Comparison of ENCODE assay signal across 1 cellular context in the genomic region with DNA sequence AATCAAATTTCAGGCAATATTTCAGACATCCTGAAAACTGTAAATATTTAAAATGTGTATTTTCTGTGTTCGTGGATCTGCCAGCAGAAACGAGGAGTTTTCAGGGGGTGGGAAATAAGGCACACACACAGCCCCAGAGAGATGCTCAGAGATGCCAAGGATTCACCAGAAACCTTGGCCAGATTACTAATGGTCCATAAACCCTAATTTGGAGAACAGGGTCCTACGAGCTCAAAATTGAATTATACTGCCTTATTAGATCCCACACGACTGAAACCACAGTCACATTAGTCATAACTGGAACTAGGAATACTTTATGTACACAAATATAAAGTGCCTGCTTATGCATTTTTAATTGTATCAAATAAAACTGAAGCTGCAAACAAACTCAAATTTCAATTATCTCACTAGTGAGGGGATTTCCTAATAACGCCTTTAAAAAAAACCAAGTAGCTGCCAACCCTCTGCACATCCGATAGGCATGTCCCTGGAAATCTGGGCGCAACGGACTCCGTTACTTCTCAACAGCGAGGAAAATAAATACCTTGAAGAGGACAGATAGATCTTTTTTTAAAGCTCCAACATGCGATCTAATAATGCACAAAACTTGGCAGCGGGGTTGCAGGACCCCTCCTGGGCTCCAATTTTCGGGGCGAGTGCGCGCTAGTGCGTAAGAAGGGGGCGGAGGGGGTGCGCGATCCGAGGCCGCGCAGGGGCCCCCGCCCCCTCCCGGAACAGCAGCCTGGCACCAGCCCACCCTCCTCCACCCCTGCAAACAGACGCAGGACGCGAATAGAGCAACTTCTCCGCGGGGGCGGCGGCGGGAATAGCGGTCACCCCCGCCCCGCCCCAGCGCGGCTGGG.
TF ChIP-seq lines count a peak whose summit lies in the region.

No MANE protein-coding gene starts in this region.

TF ChIP-seq in K562, 482 proteins besides CTCF, POLR2A, EP300 and RAD21 (continued from another document):
- TF ChIP-seq, protein P1, sequence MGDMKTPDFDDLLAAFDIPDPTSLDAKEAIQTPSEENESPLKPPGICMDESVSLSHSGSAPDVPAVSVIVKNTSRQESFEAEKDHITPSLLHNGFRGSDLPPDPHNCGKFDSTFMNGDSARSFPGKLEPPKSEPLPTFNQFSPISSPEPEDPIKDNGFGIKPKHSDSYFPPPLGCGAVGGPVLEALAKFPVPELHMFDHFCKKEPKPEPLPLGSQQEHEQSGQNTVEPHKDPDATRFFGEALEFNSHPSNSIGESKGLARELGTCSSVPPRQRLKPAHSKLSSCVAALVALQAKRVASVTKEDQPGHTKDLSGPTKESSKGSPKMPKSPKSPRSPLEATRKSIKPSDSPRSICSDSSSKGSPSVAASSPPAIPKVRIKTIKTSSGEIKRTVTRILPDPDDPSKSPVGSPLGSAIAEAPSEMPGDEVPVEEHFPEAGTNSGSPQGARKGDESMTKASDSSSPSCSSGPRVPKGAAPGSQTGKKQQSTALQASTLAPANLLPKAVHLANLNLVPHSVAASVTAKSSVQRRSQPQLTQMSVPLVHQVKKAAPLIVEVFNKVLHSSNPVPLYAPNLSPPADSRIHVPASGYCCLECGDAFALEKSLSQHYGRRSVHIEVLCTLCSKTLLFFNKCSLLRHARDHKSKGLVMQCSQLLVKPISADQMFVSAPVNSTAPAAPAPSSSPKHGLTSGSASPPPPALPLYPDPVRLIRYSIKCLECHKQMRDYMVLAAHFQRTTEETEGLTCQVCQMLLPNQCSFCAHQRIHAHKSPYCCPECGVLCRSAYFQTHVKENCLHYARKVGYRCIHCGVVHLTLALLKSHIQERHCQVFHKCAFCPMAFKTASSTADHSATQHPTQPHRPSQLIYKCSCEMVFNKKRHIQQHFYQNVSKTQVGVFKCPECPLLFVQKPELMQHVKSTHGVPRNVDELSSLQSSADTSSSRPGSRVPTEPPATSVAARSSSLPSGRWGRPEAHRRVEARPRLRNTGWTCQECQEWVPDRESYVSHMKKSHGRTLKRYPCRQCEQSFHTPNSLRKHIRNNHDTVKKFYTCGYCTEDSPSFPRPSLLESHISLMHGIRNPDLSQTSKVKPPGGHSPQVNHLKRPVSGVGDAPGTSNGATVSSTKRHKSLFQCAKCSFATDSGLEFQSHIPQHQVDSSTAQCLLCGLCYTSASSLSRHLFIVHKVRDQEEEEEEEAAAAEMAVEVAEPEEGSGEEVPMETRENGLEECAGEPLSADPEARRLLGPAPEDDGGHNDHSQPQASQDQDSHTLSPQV (IDR thresholded peaks at IDR 0.05): no peak
- peak; percentile 60 to 62 for TF ChIP-seq NRF1 (conservative IDR thresholded peaks at IDR 0.05 in 1 of 2, IDR thresholded peaks at IDR 0.05 in 1 of 2)
- TF ChIP-seq TARDBP (IDR thresholded peaks at IDR 0.05): no peak
- no peak for TF ChIP-seq ZNF140 (CRISPR knock-in tag; IDR thresholded peaks at IDR 0.05)
- no peak for TF ChIP-seq CHD4 (IDR thresholded peaks at IDR 0.05; ENCODE audit: insufficient read depth, insufficient replicate concordance, low read depth, low read length, poor library complexity, severe bottlenecking)
- TF ChIP-seq CREM (IDR thresholded peaks at IDR 0.05; ENCODE audit: low read depth): peak; percentile 32; the same call in 1 of the 2 replicates
- TF ChIP-seq CTCFL (IDR thresholded peaks at IDR 0.05; ENCODE audit: borderline replicate concordance, insufficient read depth, low read depth, low read length, poor library complexity, severe bottlenecking): no peak
- TF ChIP-seq DMBX1 (CRISPR knock-in tag; IDR thresholded peaks at IDR 0.05; ENCODE audit: borderline replicate concordance): no peak
- peak; percentile 23 for TF ChIP-seq HNRNPLL (IDR thresholded peaks at IDR 0.05; ENCODE audit: low read depth, low read length, poor library complexity, severe bottlenecking)
- TF ChIP-seq ZNF589 (CRISPR knock-in tag; IDR thresholded peaks at IDR 0.05; ENCODE audit: low read depth): no peak
- TF ChIP-seq GMEB1 (CRISPR knock-in tag; IDR thresholded peaks at IDR 0.05): peak; percentile 53; the same call in 1 of the 2 replicates
- peak; percentile 47 for TF ChIP-seq TAF1 (IDR thresholded peaks at IDR 0.05; ENCODE audit: control insufficient read depth, extremely low read depth, insufficient read depth, low read length, severe bottlenecking)
- peak; percentile 87 for TF ChIP-seq EGR1 (conservative IDR thresholded peaks at IDR 0.05)
- TF ChIP-seq KLF13 (tag; IDR thresholded peaks at IDR 0.05; ENCODE audit: borderline replicate concordance, low read depth): peak; percentile 40; the same call in 1 of the 2 replicates
- TF ChIP-seq VEZF1 (CRISPR knock-in tag; IDR thresholded peaks at IDR 0.05): peak; percentile 80
- TF ChIP-seq, protein P2, sequence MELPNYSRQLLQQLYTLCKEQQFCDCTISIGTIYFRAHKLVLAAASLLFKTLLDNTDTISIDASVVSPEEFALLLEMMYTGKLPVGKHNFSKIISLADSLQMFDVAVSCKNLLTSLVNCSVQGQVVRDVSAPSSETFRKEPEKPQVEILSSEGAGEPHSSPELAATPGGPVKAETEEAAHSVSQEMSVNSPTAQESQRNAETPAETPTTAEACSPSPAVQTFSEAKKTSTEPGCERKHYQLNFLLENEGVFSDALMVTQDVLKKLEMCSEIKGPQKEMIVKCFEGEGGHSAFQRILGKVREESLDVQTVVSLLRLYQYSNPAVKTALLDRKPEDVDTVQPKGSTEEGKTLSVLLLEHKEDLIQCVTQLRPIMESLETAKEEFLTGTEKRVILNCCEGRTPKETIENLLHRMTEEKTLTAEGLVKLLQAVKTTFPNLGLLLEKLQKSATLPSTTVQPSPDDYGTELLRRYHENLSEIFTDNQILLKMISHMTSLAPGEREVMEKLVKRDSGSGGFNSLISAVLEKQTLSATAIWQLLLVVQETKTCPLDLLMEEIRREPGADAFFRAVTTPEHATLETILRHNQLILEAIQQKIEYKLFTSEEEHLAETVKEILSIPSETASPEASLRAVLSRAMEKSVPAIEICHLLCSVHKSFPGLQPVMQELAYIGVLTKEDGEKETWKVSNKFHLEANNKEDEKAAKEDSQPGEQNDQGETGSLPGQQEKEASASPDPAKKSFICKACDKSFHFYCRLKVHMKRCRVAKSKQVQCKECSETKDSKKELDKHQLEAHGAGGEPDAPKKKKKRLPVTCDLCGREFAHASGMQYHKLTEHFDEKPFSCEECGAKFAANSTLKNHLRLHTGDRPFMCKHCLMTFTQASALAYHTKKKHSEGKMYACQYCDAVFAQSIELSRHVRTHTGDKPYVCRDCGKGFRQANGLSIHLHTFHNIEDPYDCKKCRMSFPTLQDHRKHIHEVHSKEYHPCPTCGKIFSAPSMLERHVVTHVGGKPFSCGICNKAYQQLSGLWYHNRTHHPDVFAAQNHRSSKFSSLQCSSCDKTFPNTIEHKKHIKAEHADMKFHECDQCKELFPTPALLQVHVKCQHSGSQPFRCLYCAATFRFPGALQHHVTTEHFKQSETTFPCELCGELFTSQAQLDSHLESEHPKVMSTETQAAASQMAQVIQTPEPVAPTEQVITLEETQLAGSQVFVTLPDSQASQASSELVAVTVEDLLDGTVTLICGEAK (IDR thresholded peaks at IDR 0.05): peak; percentile 26; the same call in 1 of the 2 replicates
- TF ChIP-seq, protein P2 (CRISPR knock-in tag; IDR thresholded peaks at IDR 0.05): no peak
- TF ChIP-seq TFE3 (CRISPR knock-in tag; IDR thresholded peaks at IDR 0.05): no peak
- TF ChIP-seq FOXJ3 (CRISPR knock-in tag; IDR thresholded peaks at IDR 0.05): no peak
- TF ChIP-seq SIN3A (IDR thresholded peaks at IDR 0.05; ENCODE audit: borderline replicate concordance in 2 of 2, control insufficient read depth in 1 of 2, low read depth in 2 of 2, low read length in 2 of 2): 0 out of 4 replicates have a peak, but pooled peaks of 1 of the 2 experiments have one; percentile 36
- peak; percentile 46 for TF ChIP-seq RBFOX2 (IDR thresholded peaks at IDR 0.05; ENCODE audit: low read depth, low read length)
- TF ChIP-seq MAZ (CRISPR knock-in tag; conservative IDR thresholded peaks at IDR 0.05 in 1 of 2, IDR thresholded peaks at IDR 0.05 in 1 of 2): 0 out of 4 replicates have a peak, but pooled peaks of 1 of the 2 experiments have one; percentile 22
- TF ChIP-seq KDM4B (IDR thresholded peaks at IDR 0.05; ENCODE audit: borderline replicate concordance in 2 of 2, low read depth in 1 of 2): 0 out of 4 replicates have a peak, but pooled peaks of 1 of the 2 experiments have one; percentile 38
